8 cellular contexts compared by ENCODE assay signal in genomic region chr4:104490096-104490769, GRCh38. TPM values are rescaled to one million over a fixed set of nuclear protein-coding genes. Genes with fewer than 3 reads are reported as not detected.
DNase-seq lines count a peak whose midpoint lies in the region.

No MANE protein-coding gene starts in this region.

- peaks cover 64% of the 10 kb centered on the region for H3K27me3 Mint-ChIP-seq in activated CD4-positive, alpha-beta T cell treated with anti-CD3 and anti-CD28 coated beads, Interleukin-2, amount 10 ng/mL, durations not matched to agents 24 days and 14 days

- peaks cover 8% of the 10 kb centered on the region for H3K9me3 Mint-ChIP-seq in activated CD4-positive, alpha-beta T cell treated with anti-CD3 and anti-CD28 coated beads, Interleukin-2, amount 10 ng/mL, durations not matched to agents 24 days and 14 days

- intact Hi-C loops in activated CD4-positive, alpha-beta T cell treated with anti-CD3 and anti-CD28 coated beads, Interleukin-2, amount 10 ng/mL, durations not matched to agents 24 days and 14 days (cut with micrococcal nuclease) = no loop called here

- H3K9me3 ChIP-seq in HAP-1 (no peaks in the 10 kb centered on the region), muscle layer of colon (ENCODE audit: low read length) (no peaks in the 10 kb centered on the region)

- no peak overlapping the region for H3K27ac Mint-ChIP-seq in activated CD4-positive, alpha-beta T cell treated with anti-CD3 and anti-CD28 coated beads, Interleukin-2, amount 10 ng/mL, durations not matched to agents 24 days and 14 days

- peak overlapping the region; percentile 0 for H3K9ac ChIP-seq in muscle layer of colon (ENCODE audit: low read length)

- peaks cover 18% of the 10 kb centered on the region for H3K4me1 ChIP-seq in HAP-1
- H3K4me1 ChIP-seq in muscle layer of colon (ENCODE audit: insufficient read depth, low read length) = peaks cover 11% of the 10 kb centered on the region

- H3K4me1 Mint-ChIP-seq in activated CD4-positive, alpha-beta T cell treated with anti-CD3 and anti-CD28 coated beads, Interleukin-2, amount 10 ng/mL, durations not matched to agents 24 days and 14 days = peaks cover 16% of the 10 kb centered on the region

- peak overlapping the region; percentile 68 for H3K27ac ChIP-seq in muscle layer of colon (ENCODE audit: low read depth, low read length)

- in situ Hi-C loops in HAP-1 (cut with MboI; ENCODE audit: low sequenced_read_pairs) = no loop called here

- H3K4me3 ChIP-seq in HAP-1 (peak overlapping the region; percentile 48), muscle layer of colon (ENCODE audit: low read depth in 1 of 2, low read length in 2 of 2) (peak overlapping the region; percentile 83 to 86)

- peak overlapping the region; percentile 78 for H3K4me3 Mint-ChIP-seq in activated CD4-positive, alpha-beta T cell treated with anti-CD3 and anti-CD28 coated beads, Interleukin-2, amount 10 ng/mL, durations not matched to agents 24 days and 14 days

- no peaks in the 10 kb centered on the region for H3K36me3 ChIP-seq in HAP-1 (replicated peaks)
- H3K36me3 ChIP-seq in muscle layer of colon (ENCODE audit: insufficient read depth, low read length) = no peaks in the 10 kb centered on the region

- DNase-seq in activated CD4-positive, alpha-beta T cell treated with anti-CD3 and anti-CD28 coated beads, Interleukin-2, amount 10 ng/mL, durations not matched to agents 24 days and 14 days = no peak
- no peak for DNase-seq in activated CD4-positive, alpha-beta T cell treated with anti-CD3 and anti-CD28 coated beads for 48 hours
- DNase-seq in HAP-1 (ENCODE audit: low spot score in 2 of 2) = peak in 1 of 2 experiments; percentile 17
- DNase-seq in NCI-H2107 treated with DMSO at 0.1 percent for 48 hours (lab: John Stamatoyannopoulos, UW; ENCODE audit: unreplicated experiment) = peak; percentile 32
- DNase-seq in cerebellar cortex (ENCODE audit: low spot score) = peak; percentile 61
- DNase-seq in germinal center (ENCODE audit: low spot score) = no peak
- DNase-seq in SIG-M5 treated with dmso at 0.1 percent for 504 hours (lab: John Stamatoyannopoulos, UW; ENCODE audit: unreplicated experiment) = no peak

- H3K27me3 ChIP-seq in HAP-1 (ENCODE audit: low read depth) = no peaks in the 10 kb centered on the region
- no peaks in the 10 kb centered on the region for H3K27me3 ChIP-seq in muscle layer of colon (ENCODE audit: control insufficient read depth in 1 of 2, insufficient read depth in 2 of 2, low read length in 2 of 2)

- no peaks in the 10 kb centered on the region for H3K36me3 Mint-ChIP-seq in activated CD4-positive, alpha-beta T cell treated with anti-CD3 and anti-CD28 coated beads, Interleukin-2, amount 10 ng/mL, durations not matched to agents 24 days and 14 days (ENCODE audit: low read depth)

RNA-seq across cellular contexts. Expression of gene CXXC4, which starts 4.5 kb away (rescaled TPM):
- not detected in 2 replicates for total RNA-seq in activated CD4-positive, alpha-beta T cell treated with anti-CD3 and anti-CD28 coated beads, Interleukin-2, amount 10 ng/mL, durations not matched to agents 24 days and 14 days

Comparison
In these comparisons a context has a peak if more than half of its experiments do, and no peak if none do; other contexts are left out.
1. DNase-seq: peak in NCI-H2107 treated with DMSO at 0.1 percent for 48 hours (single experiment) and cerebellar cortex (single experiment); none in activated CD4-positive, alpha-beta T cell treated with anti-CD3 and anti-CD28 coated beads, Interleukin-2, amount 10 ng/mL, durations not matched to agents 24 days and 14 days (single experiment), activated CD4-positive, alpha-beta T cell treated with anti-CD3 and anti-CD28 coated beads for 48 hours (single experiment), germinal center (single experiment) and SIG-M5 treated with dmso at 0.1 percent for 504 hours (single experiment).